In genomic region chr16:4032768-4033167, GRCh38 we compare ENCODE assay signal across 10 cellular contexts.
DNase-seq lines count a peak whose midpoint lies in the region; ATAC-seq and TF ChIP-seq lines count a peak whose summit lies in the region.
"Had no signal": no experiment of that assay in that cellular context is flagged by ENCODE, and none has a peak within 500 bp of the region (broad histone marks: within the 10 kb centered on the region; RNA-seq: fewer than 3 reads in every experiment).

No MANE protein-coding gene starts in this region.

- intact Hi-C loops in Calu3 (cut with micrococcal nuclease; ENCODE audit: unreplicated experiment): no loop called here

- TF ChIP-seq CTCF in Calu3 (IDR thresholded peaks at IDR 0.05; ENCODE audit: unreplicated experiment): no peak

- ATAC-seq in GM21723 (IDR thresholded peaks at IDR 0.05; ENCODE audit: unreplicated experiment): no peak
- ATAC-seq in GM19324 (IDR thresholded peaks at IDR 0.05; ENCODE audit: low FRiP score, unreplicated experiment): no peak
- ATAC-seq: activated naive CD4-positive, alpha-beta T cell treated with anti-CD3 and anti-CD28 coated beads, Interleukin-2, amount 50 U/mL, for 72 hours had no signal

- H3K9me3 Mint-ChIP-seq in Calu3 (ENCODE audit: low read depth, unreplicated experiment): no peaks in the 10 kb centered on the region
- H3K9me3 Mint-ChIP-seq: activated naive CD4-positive, alpha-beta T cell treated with anti-CD3 and anti-CD28 coated beads, Interleukin-2, amount 50 U/mL, for 72 hours; IgD-negative memory B cell had no signal

- no peak overlapping the region for H3K4me3 Mint-ChIP-seq in Calu3 (ENCODE audit: low read depth, unreplicated experiment)

- no peaks in the 10 kb centered on the region for H3K4me1 Mint-ChIP-seq in Calu3 (ENCODE audit: low read depth, unreplicated experiment)

- DNase-seq in Calu3: peak; percentile 51
- DNase-seq in NCI-H2107 (lab: John Stamatoyannopoulos, UW): peak; percentile 45
- DNase-seq in dermis blood vessel endothelial cell: peak; percentile 58
- peak; percentile 34 for DNase-seq in renal cortical epithelial cell (ENCODE audit: low read depth)
- DNase-seq in occipital lobe (lab: John Stamatoyannopoulos, UW): no peak
- no peak for DNase-seq in epidermal melanocyte (ENCODE audit: insufficient read length, low spot score)

- CTCF ChIA-PET in Calu3 (lab: Charles Lee): no interaction called here

- no peaks in the 10 kb centered on the region for H3K36me3 Mint-ChIP-seq in Calu3 (ENCODE audit: insufficient read depth, unreplicated experiment)
- H3K36me3 Mint-ChIP-seq: activated naive CD4-positive, alpha-beta T cell treated with anti-CD3 and anti-CD28 coated beads, Interleukin-2, amount 50 U/mL, for 72 hours had no signal

- no peaks in the 10 kb centered on the region for H3K27me3 Mint-ChIP-seq in Calu3 (ENCODE audit: unreplicated experiment)

- no peak overlapping the region for H3K27ac Mint-ChIP-seq in Calu3 (ENCODE audit: unreplicated experiment)
- H3K27ac Mint-ChIP-seq: activated naive CD4-positive, alpha-beta T cell treated with anti-CD3 and anti-CD28 coated beads, Interleukin-2, amount 50 U/mL, for 72 hours; IgD-negative memory B cell had no signal

- no TSS peak for BruUV-seq in Calu3 (replicated peaks; lab: Mats Ljungman, UMichigan)

Comparison
In these comparisons a context has a peak if more than half of its experiments do, and no peak if none do; other contexts are left out.
1. DNase-seq: peak in Calu3 (single experiment), NCI-H2107 (single experiment), dermis blood vessel endothelial cell (single experiment) and renal cortical epithelial cell (single experiment); none in occipital lobe (single experiment) and epidermal melanocyte (single experiment).